In genomic region chr9:73441223-73441622, GRCh38 we compare ENCODE assay signal across 1 cellular context.
TF ChIP-seq lines count a peak whose summit lies in the region.

No MANE protein-coding gene starts in this region.

TF ChIP-seq in GM23338, 12 proteins besides CTCF, POLR2A, EP300 and RAD21 (continued from another document):
- TF ChIP-seq REST (IDR thresholded peaks at IDR 0.05; ENCODE audit: unreplicated experiment) (no peak), NANOG (IDR thresholded peaks at IDR 0.05; ENCODE audit: borderline replicate concordance) (no peak), CREB1 (CRISPR knock-in tag; IDR thresholded peaks at IDR 0.05; ENCODE audit: low read depth) (no peak)
